9 cellular contexts compared by ENCODE assay signal in genomic region chr10:114437456-114438292, GRCh38. TPM values are rescaled to one million over a fixed set of nuclear protein-coding genes. Genes with fewer than 3 reads are reported as not detected.
DNase-seq lines count a peak whose midpoint lies in the region; ATAC-seq and TF ChIP-seq lines count a peak whose summit lies in the region.
"Had no signal": no experiment of that assay in that cellular context is flagged by ENCODE, and none has a peak within 500 bp of the region (broad histone marks: within the 10 kb centered on the region; RNA-seq: fewer than 3 reads in every experiment).

No MANE protein-coding gene starts in this region.

- H3K9ac ChIP-seq in H9 (ENCODE audit: extremely low read depth, insufficient read length, low read length) (no peak overlapping the region), liver (ENCODE audit: low read depth in 1 of 2, low read length in 2 of 2) (no peak overlapping the region)

- H3K27ac ChIP-seq in H9 (ENCODE audit: insufficient read length, low read depth, low read length) = no peak overlapping the region
- H3K27ac ChIP-seq in liver (ENCODE audit: low read depth in 1 of 2, low read length in 2 of 2) = no peak overlapping the region

- H3K4me2 ChIP-seq in H9 (ENCODE audit: insufficient read depth, insufficient read length, low read length) = no peak overlapping the region

- no peak overlapping the region for H3K56ac ChIP-seq in H9 (ENCODE audit: insufficient read length, low read depth, low read length)

- no peak overlapping the region for H3K23ac ChIP-seq in H9 (ENCODE audit: insufficient read length, low read depth, low read length)

- H3K18ac ChIP-seq in H9 (ENCODE audit: insufficient read length, low read depth, low read length) = no peak overlapping the region

- H2BK5ac ChIP-seq in H9 (ENCODE audit: insufficient read length, low read length) = no peak overlapping the region

- H3K36me3 ChIP-seq in liver (ENCODE audit: control insufficient read depth in 4 of 4, insufficient read depth in 3 of 4, low read depth in 1 of 4, low read length in 3 of 4) = peaks cover 11 to 85% (median 62%) of the 10 kb centered on the region in 4 donors

- peak; percentile 26 to 71 for TF ChIP-seq RAD21 in liver (IDR thresholded peaks at IDR 0.05)

- H3K4me1 Mint-ChIP-seq in H9 = peaks cover 6 to 7% of the 10 kb centered on the region in 2 experiments; a peak in 2 of 4 replicates

- H2BK15ac ChIP-seq in H9 (ENCODE audit: low read depth, low read length) = no peak overlapping the region

- no peak overlapping the region for H3K4me3 Mint-ChIP-seq in H9

- ATAC-seq in GM18520 (IDR thresholded peaks at IDR 0.05; ENCODE audit: unreplicated experiment) = no peak

- no peak overlapping the region for H2BK12ac ChIP-seq in H9 (ENCODE audit: insufficient read length, low read depth, low read length)

- no peaks in the 10 kb centered on the region for H3K27me3 Mint-ChIP-seq in H9 (ENCODE audit: low read depth)

- no peak overlapping the region for H3K4ac ChIP-seq in H9 (ENCODE audit: low read depth, low read length)

- TF ChIP-seq CTCF in AG10803 (conservative IDR thresholded peaks at IDR 0.05; ENCODE audit: low read length) (peak; percentile 69), H9 (conservative IDR thresholded peaks at IDR 0.05) (peak; percentile 69), liver (IDR thresholded peaks at IDR 0.05; ENCODE audit: low read depth, low read length, missing input control) (peak; percentile 42)

- H3K23me2 ChIP-seq in H9 (ENCODE audit: insufficient read length, low read depth, low read length, poor library complexity, severe bottlenecking) = no peaks in the 10 kb centered on the region

- H3K9me3 ChIP-seq in H9 (ENCODE audit: control insufficient read depth, low read depth, low read length) (no peaks in the 10 kb centered on the region), liver (ENCODE audit: control insufficient read depth in 4 of 4, low read length in 3 of 4) (no peaks in the 10 kb centered on the region)

- H3K4me1 ChIP-seq in H9 (ENCODE audit: insufficient read depth, low read length) = no peaks in the 10 kb centered on the region
- no peaks in the 10 kb centered on the region for H3K4me1 ChIP-seq in liver (ENCODE audit: control insufficient read depth in 4 of 4, insufficient read depth in 4 of 4, low read length in 3 of 4)

- no peak overlapping the region for H3T11ph ChIP-seq in H9 (ENCODE audit: low read length)

- no peak overlapping the region for H3K14ac ChIP-seq in H9 (ENCODE audit: insufficient read depth, low read length)

- peak; percentile 21 for DNase-seq in AG10803 (ENCODE audit: low read depth)
- DNase-seq in H9 = no peak
- DNase-seq in amniotic epithelial cell (ENCODE audit: low read depth) = peak; percentile 20
- DNase-seq in stimulated activated CD4-positive, alpha-beta T cell treated with anti-CD3 and anti-CD28 coated beads, Interleukin-4, amount 100 ng/mL, for 1 hour = no peak
- DNase-seq in activated naive CD4-positive, alpha-beta T cell treated with anti-CD3 and anti-CD28 coated beads, Interleukin-2, amount 50 U/mL, for 16 hours = no peak
- no peak for DNase-seq in UCSD-AML1 (lab: John Stamatoyannopoulos, UW; ENCODE audit: unreplicated experiment)
- DNase-seq: NCI-H2107 had no signal

- H4K8ac ChIP-seq in H9 (replicated peaks; ENCODE audit: insufficient read length, low read depth, low read length) = no peak overlapping the region

- no peak overlapping the region for H3K4me3 ChIP-seq in AG10803 (ENCODE audit: low read length)
- no peak overlapping the region for H3K4me3 ChIP-seq in liver (ENCODE audit: low read depth in 1 of 3, low read length in 3 of 3)

- no peaks in the 10 kb centered on the region for H4K20me1 ChIP-seq in H9 (ENCODE audit: control insufficient read depth, insufficient read depth, insufficient read length)

- H3K27me3 ChIP-seq in H9 (ENCODE audit: insufficient read depth, low read length) (no peaks in the 10 kb centered on the region), liver (ENCODE audit: control insufficient read depth in 4 of 4, insufficient read depth in 4 of 4, low read length in 3 of 4) (no peaks in the 10 kb centered on the region)

- no CpG with 5 or more reads among the region's 9 CpGs for WGBS in H9 (ENCODE audit: extremely low coverage, insufficient read length, low lambda C conversion rate)
- 91% methylated on average over 9 of the region's 9 CpGs for WGBS in liver

- peak overlapping the region; percentile 61 to 65 (median 63); a peak in 3 of 7 replicates for H3K27ac Mint-ChIP-seq in H9

- H3K79me2 ChIP-seq in H9 (ENCODE audit: insufficient read depth, low read length) = no peaks in the 10 kb centered on the region

- no peaks in the 10 kb centered on the region for H3K79me1 ChIP-seq in H9 (ENCODE audit: insufficient read depth, low read depth, low read length, poor library complexity, severe bottlenecking)

- H2AK5ac ChIP-seq in H9 (ENCODE audit: insufficient read length, low read length) = no peak overlapping the region

- H3K9me3 Mint-ChIP-seq in H9 = no peaks in the 10 kb centered on the region

- H3K36me3 Mint-ChIP-seq in H9 (ENCODE audit: insufficient read depth in 1 of 3, low read depth in 3 of 3) = peaks cover 11 to 17% (median 15%) of the 10 kb centered on the region in 3 experiments; a peak in 6 of 7 replicates

- H4K91ac ChIP-seq in H9 (ENCODE audit: insufficient read length, low read depth, low read length) = no peak overlapping the region

- no peak overlapping the region for H2AFZ ChIP-seq in H9 (ENCODE audit: low read length)

- H2BK120ac ChIP-seq in H9 (ENCODE audit: low read depth, low read length, poor library complexity, severe bottlenecking) = no peak overlapping the region

- H2BK20ac ChIP-seq in H9 (ENCODE audit: low read depth, low read length, poor library complexity, severe bottlenecking) = no peak overlapping the region

- no peak overlapping the region for H4K5ac ChIP-seq in H9 (ENCODE audit: insufficient read length, low read depth, low read length)

TF ChIP-seq in liver, 16 proteins besides CTCF, POLR2A, EP300 and RAD21:
- TF ChIP-seq RXRA (IDR thresholded peaks at IDR 0.05) = no peak

RNA-seq across cellular contexts. Expression of gene AFAP1L2, which starts 33.4 kb away (rescaled TPM):
- total RNA-seq in H9 (2021) = 0.77 and 1.0 TPM in 2 replicates
- 1 to 10 TPM; 1.6 to 1.8 TPM for total RNA-seq in liver
- under 1 TPM; 0.53 to 0.89 TPM for polyA plus RNA-seq in liver

Comparison
In these comparisons a context has a peak if more than half of its experiments do, and no peak if none do; other contexts are left out.
1. DNase-seq: peak in AG10803 (single experiment) and amniotic epithelial cell (single experiment); none in H9 (single experiment), stimulated activated CD4-positive, alpha-beta T cell treated with anti-CD3 and anti-CD28 coated beads, Interleukin-4, amount 100 ng/mL, for 1 hour (single experiment), activated naive CD4-positive, alpha-beta T cell treated with anti-CD3 and anti-CD28 coated beads, Interleukin-2, amount 50 U/mL, for 16 hours (single experiment) and UCSD-AML1 (single experiment).
2. Peak in every context shown above with its lines, with median percentiles within 50 percentile points of each other: CTCF ChIP-seq.